Comparison of ENCODE assay signal across 9 cellular contexts in the genomic region with DNA sequence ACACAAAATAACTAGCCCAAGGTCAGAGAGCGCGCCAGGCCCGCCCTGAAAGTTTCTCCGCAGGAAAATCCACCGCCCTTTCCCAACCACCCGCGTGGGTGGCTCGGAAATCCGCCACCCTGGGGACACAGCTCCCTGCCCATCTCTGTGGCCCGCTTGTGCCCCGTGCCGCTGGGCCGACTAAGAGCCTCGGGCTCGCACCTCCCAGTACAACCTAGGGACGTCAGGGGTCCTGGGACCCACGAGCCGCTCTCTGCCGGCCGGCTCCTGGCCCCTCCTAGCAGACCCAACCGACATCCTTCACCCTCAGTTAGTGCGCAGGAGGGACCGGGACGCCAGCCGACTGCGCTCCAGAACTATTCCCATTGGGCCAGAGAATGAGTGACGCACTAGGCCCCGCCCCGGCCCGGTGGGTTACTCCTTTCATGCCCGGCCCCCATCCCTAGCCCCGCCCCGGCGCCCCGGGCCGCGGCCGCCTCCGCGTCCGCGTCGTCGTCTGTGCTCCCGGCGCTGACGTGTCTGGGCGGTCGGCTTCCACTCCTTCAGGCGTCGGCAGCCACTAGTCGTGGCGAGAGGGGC. TPM values are rescaled to one million over a fixed set of nuclear protein-coding genes. Genes with fewer than 3 reads are reported as not detected.
DNase-seq lines count a peak whose midpoint lies in the region; ATAC-seq, FAIRE-seq and TF ChIP-seq lines count a peak whose summit lies in the region.
"Had no signal": no experiment of that assay in that cellular context is flagged by ENCODE, and none has a peak within 500 bp of the region (broad histone marks: within the 10 kb centered on the region; RNA-seq: fewer than 3 reads in every experiment).

No MANE protein-coding gene starts in this region.

- H3K9me3 ChIP-seq in BE2C: no peaks in the 10 kb centered on the region

- H3K36me3 Mint-ChIP-seq in activated CD4-positive, alpha-beta T cell treated with anti-CD3 and anti-CD28 coated beads for 36 hours (ENCODE audit: low read depth): peaks cover 2% of the 10 kb centered on the region

- H3K4me1 Mint-ChIP-seq in activated CD4-positive, alpha-beta T cell treated with anti-CD3 and anti-CD28 coated beads for 36 hours: peaks cover 35% of the 10 kb centered on the region

- no peaks in the 10 kb centered on the region for H3K4me1 ChIP-seq in BE2C

- H3K27ac ChIP-seq in layer of hippocampus (ENCODE audit: low read depth, low read length): peak overlapping the region; percentile 94

- H3K27ac Mint-ChIP-seq in activated CD4-positive, alpha-beta T cell treated with anti-CD3 and anti-CD28 coated beads for 36 hours: peak overlapping the region; percentile 94

- CTCF ChIA-PET in activated CD4-positive, alpha-beta T cell treated with anti-CD3 and anti-CD28 coated beads for 36 hours (lab: Charles Lee): interaction anchor here (0.6 to 1.0 kb wide), 3 partner anchors 19 to 62 kb away, joined by 4 to 6 read pairs (median 4); no protein-coding TSS in a partner anchor

- peak overlapping the region; percentile 85 for H3K4me3 ChIP-seq in BE2C (ENCODE audit: low read depth, low read length)
- H3K4me3 ChIP-seq in choroid plexus epithelial cell (ENCODE audit: low read depth, low read length): peak overlapping the region; percentile 88

- no peak for TF ChIP-seq CTCF in BE2C (IDR thresholded peaks at IDR 0.05; ENCODE audit: low read depth, low read length)
- TF ChIP-seq CTCF in choroid plexus epithelial cell (conservative IDR thresholded peaks at IDR 0.05; ENCODE audit: low read depth, low read length): no peak

- peak; percentile 89 for FAIRE-seq in GM19239 (lab: Jason Lieb, UNC)
- FAIRE-seq: endometrium had no signal

- intact Hi-C loops in activated CD4-positive, alpha-beta T cell treated with anti-CD3 and anti-CD28 coated beads for 36 hours (cut with DNase I, micrococcal nuclease): loop anchor here (1.0 to 10.0 kb wide), 8 partner anchors 64 to 1334 kb away; a partner anchor contains a TSS

- no peaks in the 10 kb centered on the region for H3K27me3 Mint-ChIP-seq in activated CD4-positive, alpha-beta T cell treated with anti-CD3 and anti-CD28 coated beads for 36 hours

- peak; percentile 92 for ATAC-seq in HG03442 (IDR thresholded peaks at IDR 0.05; ENCODE audit: unreplicated experiment)
- peak; percentile 98 for ATAC-seq in activated CD4-positive, alpha-beta T cell treated with anti-CD3 and anti-CD28 coated beads for 36 hours

- H3K4me3 Mint-ChIP-seq in activated CD4-positive, alpha-beta T cell treated with anti-CD3 and anti-CD28 coated beads for 36 hours: peak overlapping the region; percentile 79

- H3K36me3 ChIP-seq in BE2C: no peaks in the 10 kb centered on the region

- H3K27me3 ChIP-seq in BE2C (no peaks in the 10 kb centered on the region), layer of hippocampus (ENCODE audit: control insufficient read depth, insufficient read depth, low read length) (no peaks in the 10 kb centered on the region)

- POLR2A ChIA-PET in activated CD4-positive, alpha-beta T cell treated with anti-CD3 and anti-CD28 coated beads for 36 hours (lab: Charles Lee): no interaction called here

- no peaks in the 10 kb centered on the region for H3K9me3 Mint-ChIP-seq in activated CD4-positive, alpha-beta T cell treated with anti-CD3 and anti-CD28 coated beads for 36 hours (ENCODE audit: low read depth)

- DNase-seq in BE2C (peak; percentile 99), GM19239 (ENCODE audit: insufficient read length, low spot score) (peak; percentile 75), NCI-H510A treated with DMSO at 0.1 percent for 48 hours (lab: John Stamatoyannopoulos, UW) (peak; percentile 95), choroid plexus epithelial cell (ENCODE audit: low read depth) (peak; percentile 98)
- peak; percentile 99 for DNase-seq in activated CD4-positive, alpha-beta T cell treated with anti-CD3 and anti-CD28 coated beads for 36 hours
- DNase-seq in stimulated activated CD4-positive, alpha-beta T cell treated with anti-CD3 and anti-CD28 coated beads, Interleukin-1b, Interleukin-23, amount 100 ng/mL, for 24 hours (ENCODE audit: low read depth in 4 of 4, low spot score in 1 of 4): peak; percentile 93 to 99 (median 97)

RNA-seq across cellular contexts. Expression of a gene that starts 0.4 kb away (rescaled TPM):
- polyA plus RNA-seq in BE2C (2012; ENCODE audit: insufficient read depth, insufficient read length, low read depth): 10.7 TPM
- 10 to 100 TPM; 29.7 to 34.8 TPM for total RNA-seq in activated CD4-positive, alpha-beta T cell treated with anti-CD3 and anti-CD28 coated beads for 36 hours

Comparison
In these comparisons a context has a peak if more than half of its experiments do, and no peak if none do; other contexts are left out.
1. Peak in every context shown above with its lines: DNase-seq, ATAC-seq, H3K4me3 ChIP-seq and H3K27ac ChIP-seq.